8 cellular contexts compared by ENCODE assay signal in genomic region chr4:141636077-141636770, GRCh38. TPM values are rescaled to one million over a fixed set of nuclear protein-coding genes. Genes with fewer than 3 reads are reported as not detected.
DNase-seq lines count a peak whose midpoint lies in the region; ATAC-seq, FAIRE-seq and TF ChIP-seq lines count a peak whose summit lies in the region.

Gene IL15, plus strand, starts transcription at chr4:141636583. Its CDS starts 82,882 bp downstream, at chr4:141719465.

- H3K4me1 ChIP-seq in DND-41 (ENCODE audit: insufficient read depth, low read length) = peaks cover 19% of the 10 kb centered on the region
- H3K4me1 ChIP-seq in colonic mucosa = no peaks in the 10 kb centered on the region
- H3K4me1 ChIP-seq in HepG2 (ENCODE audit: insufficient read depth, low read length) = peaks cover 6% of the 10 kb centered on the region

- H4K20me1 ChIP-seq in DND-41 (ENCODE audit: insufficient read depth, low read length) (no peaks in the 10 kb centered on the region), HepG2 (ENCODE audit: insufficient read depth, low read length) (no peaks in the 10 kb centered on the region)

- TF ChIP-seq CTCF in DND-41 (IDR thresholded peaks at IDR 0.05; ENCODE audit: borderline replicate concordance, extremely low read depth, low read length, poor library complexity, severe bottlenecking) = no peak
- TF ChIP-seq CTCF in colonic mucosa (IDR thresholded peaks at IDR 0.05) = no peak
- TF ChIP-seq CTCF in HepG2 (CRISPR knock-in tag; IDR thresholded peaks at IDR 0.05) = no peak

- H2AFZ ChIP-seq in DND-41 (ENCODE audit: low read depth, low read length) (peak within 1 kb of the TSS; percentile 80), HepG2 (ENCODE audit: low read length) (no peak within 1 kb of the TSS)

- H3K36me3 ChIP-seq in DND-41 (ENCODE audit: insufficient read depth, low read length) (no peaks in the 10 kb centered on the region), colonic mucosa (no peaks in the 10 kb centered on the region), HepG2 (replicated peaks in 1 of 2; ENCODE audit: control insufficient read depth in 1 of 2, insufficient read depth in 2 of 2, low read length in 2 of 2) (no peaks in the 10 kb centered on the region)

- peak; percentile 83 for DNase-seq in DND-41
- DNase-seq in HTR-8/SVneo (ENCODE audit: insufficient read length, low spot score) = peak; percentile 71
- peak; percentile 35 for DNase-seq in activated CD4-positive, alpha-beta T cell treated with anti-CD3 and anti-CD28 coated beads for 1 hour
- DNase-seq in colonic mucosa = peak; percentile 94
- peak; percentile 16 for DNase-seq in HepG2 (ENCODE audit: low spot score)
- peak; percentile 71 for DNase-seq in stimulated activated CD4-positive, alpha-beta T cell treated with anti-CD3 and anti-CD28 coated beads, Interleukin-4, amount 100 ng/mL, for 24 hours
- DNase-seq in NCI-H2107 (lab: John Stamatoyannopoulos, UW) = no peak

- peak; percentile 92 for ATAC-seq in DND-41 (ENCODE audit: insufficient read depth, low read depth)
- peak; percentile 66 for ATAC-seq in GM21447 (IDR thresholded peaks at IDR 0.05; ENCODE audit: unreplicated experiment)
- ATAC-seq in HepG2 = peak; percentile 86

- H3K4me2 ChIP-seq in DND-41 (ENCODE audit: insufficient read depth, low read length) (peak within 1 kb of the TSS; percentile 97), HepG2 (ENCODE audit: low read depth, low read length) (peak within 1 kb of the TSS; percentile 75)

- no peak within 1 kb of the TSS for H3K27ac ChIP-seq in DND-41 (ENCODE audit: low read length)
- H3K27ac ChIP-seq in colonic mucosa = peak within 1 kb of the TSS; percentile 88
- H3K27ac ChIP-seq in HepG2 (ENCODE audit: extremely low read length, insufficient read depth, low read length) = no peak within 1 kb of the TSS

- in situ Hi-C loops in HepG2 (cut with HindIII; ENCODE audit: extremely low pct_ligation_motif_present, low pct_unique_long_range_greater_than_20kb) = no loop called here

- H3K9me3 ChIP-seq in DND-41 (ENCODE audit: insufficient read depth, low read length, severe bottlenecking) (no peaks in the 10 kb centered on the region), colonic mucosa (no peaks in the 10 kb centered on the region), HepG2 (ENCODE audit: low read length) (no peaks in the 10 kb centered on the region)

- no peak for TF ChIP-seq POLR2A in HepG2 (IDR thresholded peaks at IDR 0.05; ENCODE audit: insufficient read depth in 1 of 2, low read depth in 2 of 2, low read length in 2 of 2)

- no TSS peak for BruUV-seq in HepG2 (replicated peaks; lab: Mats Ljungman, UMichigan)

- CTCF ChIA-PET in HepG2 (lab: Yijun Ruan, JAX; ENCODE audit: low intra/inter-chr PET ratio, low total read pairs) = no interaction called here

- TF ChIP-seq EP300 in HepG2 (IDR thresholded peaks at IDR 0.05; ENCODE audit: low read depth in 2 of 2, low read length in 2 of 2) = no peak
- no peak for TF ChIP-seq EP300 in HepG2 (CRISPR knock-in tag; IDR thresholded peaks at IDR 0.05; ENCODE audit: borderline replicate concordance)

- no peak for FAIRE-seq in HTR-8/SVneo (lab: Jason Lieb, UNC)
- no peak for FAIRE-seq in HepG2 (lab: Jason Lieb, UNC)

- 9% methylated on average over 37 of the region's 43 CpGs for WGBS in HepG2 (ENCODE audit: low lambda C conversion rate)

- no peak for TF ChIP-seq RAD21 in HepG2 (CRISPR knock-in tag; IDR thresholded peaks at IDR 0.05)

- H3K9ac ChIP-seq in DND-41 (ENCODE audit: low read depth, low read length) = peak within 1 kb of the TSS; percentile 49
- peak within 1 kb of the TSS; percentile 84 to 85 for H3K9ac ChIP-seq in colonic mucosa (ENCODE audit: low read depth in 2 of 2, low read length in 2 of 2)
- H3K9ac ChIP-seq in HepG2 (ENCODE audit: insufficient read depth, low read depth, low read length) = no peak within 1 kb of the TSS

- POLR2A ChIA-PET in HepG2 (lab: Yijun Ruan, JAX) = no interaction called here

- H3K27me3 ChIP-seq in DND-41 (ENCODE audit: insufficient read depth, low read length, poor library complexity) (peaks cover 34% of the 10 kb centered on the region), colonic mucosa (no peaks in the 10 kb centered on the region), HepG2 (ENCODE audit: control insufficient read depth in 1 of 2, insufficient read depth in 2 of 2, low read length in 2 of 2) (peaks cover 0 to 19% of the 10 kb centered on the region in 2 experiments; a peak in 3 of 5 replicates)

- H3K79me2 ChIP-seq in DND-41 (ENCODE audit: insufficient read depth, low read length) = no peaks in the 10 kb centered on the region
- H3K79me2 ChIP-seq in HepG2 (ENCODE audit: insufficient read depth, low read length) = no peaks in the 10 kb centered on the region

- intact Hi-C loops in colonic mucosa (cut with DNase I) = no loop called here
- intact Hi-C loops in HepG2 (cut with micrococcal nuclease; ENCODE audit: unreplicated experiment) = no loop called here

- peak within 1 kb of the TSS; percentile 26 to 68; a peak in 3 of 4 replicates for H3K4me3 ChIP-seq in DND-41 (ENCODE audit: low read depth in 1 of 2, low read length in 2 of 2)
- peak within 1 kb of the TSS; percentile 82 for H3K4me3 ChIP-seq in colonic mucosa
- H3K4me3 ChIP-seq in HepG2 (replicated peaks in 1 of 3; ENCODE audit: insufficient read depth in 1 of 3, low read depth in 2 of 3, low read length in 3 of 3) = peak within 1 kb of the TSS; percentile 63 to 79 (median 75)

TF ChIP-seq in HepG2, 621 proteins besides CTCF, POLR2A, EP300 and RAD21 (continues in another document):
- TF ChIP-seq, protein P1, sequence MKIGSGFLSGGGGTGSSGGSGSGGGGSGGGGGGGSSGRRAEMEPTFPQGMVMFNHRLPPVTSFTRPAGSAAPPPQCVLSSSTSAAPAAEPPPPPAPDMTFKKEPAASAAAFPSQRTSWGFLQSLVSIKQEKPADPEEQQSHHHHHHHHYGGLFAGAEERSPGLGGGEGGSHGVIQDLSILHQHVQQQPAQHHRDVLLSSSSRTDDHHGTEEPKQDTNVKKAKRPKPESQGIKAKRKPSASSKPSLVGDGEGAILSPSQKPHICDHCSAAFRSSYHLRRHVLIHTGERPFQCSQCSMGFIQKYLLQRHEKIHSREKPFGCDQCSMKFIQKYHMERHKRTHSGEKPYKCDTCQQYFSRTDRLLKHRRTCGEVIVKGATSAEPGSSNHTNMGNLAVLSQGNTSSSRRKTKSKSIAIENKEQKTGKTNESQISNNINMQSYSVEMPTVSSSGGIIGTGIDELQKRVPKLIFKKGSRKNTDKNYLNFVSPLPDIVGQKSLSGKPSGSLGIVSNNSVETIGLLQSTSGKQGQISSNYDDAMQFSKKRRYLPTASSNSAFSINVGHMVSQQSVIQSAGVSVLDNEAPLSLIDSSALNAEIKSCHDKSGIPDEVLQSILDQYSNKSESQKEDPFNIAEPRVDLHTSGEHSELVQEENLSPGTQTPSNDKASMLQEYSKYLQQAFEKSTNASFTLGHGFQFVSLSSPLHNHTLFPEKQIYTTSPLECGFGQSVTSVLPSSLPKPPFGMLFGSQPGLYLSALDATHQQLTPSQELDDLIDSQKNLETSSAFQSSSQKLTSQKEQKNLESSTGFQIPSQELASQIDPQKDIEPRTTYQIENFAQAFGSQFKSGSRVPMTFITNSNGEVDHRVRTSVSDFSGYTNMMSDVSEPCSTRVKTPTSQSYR (CRISPR knock-in tag; IDR thresholded peaks at IDR 0.05; ENCODE audit: borderline replicate concordance) = no peak
- no peak for TF ChIP-seq MAFF (IDR thresholded peaks at IDR 0.05; ENCODE audit: low read depth, low read length)
- TF ChIP-seq MXD4 (CRISPR knock-in tag; IDR thresholded peaks at IDR 0.05) = no peak
- TF ChIP-seq ZNF777 (CRISPR knock-in tag; IDR thresholded peaks at IDR 0.05) = peak; percentile 28; the same call in 1 of the 2 replicates
- TF ChIP-seq LBX2 (CRISPR knock-in tag; IDR thresholded peaks at IDR 0.05; ENCODE audit: borderline replicate concordance) = no peak

RNA-seq across cellular contexts. Expression of gene IL15, which starts in this region (rescaled TPM):
- total RNA-seq in colonic mucosa (1 to 10 TPM; 2.7 to 4.9 TPM), HepG2 (2016; rRNA removed; fragmentation: Illumina TruSeq; extraction: Trizol) (0.18 and 0.24 TPM in 2 replicates)
- total RNA-seq in HepG2 (2016; cell fraction: cytosol; rRNA removed; fragmentation: Illumina TruSeq; extraction: Trizol; ENCODE audit: low read depth) = 0.20 and 0.26 TPM in 2 replicates
- total RNA-seq in HepG2 (2016; cell fraction: insoluble cytoplasmic fraction; rRNA removed; fragmentation: Illumina TruSeq; extraction: Trizol) = 0.13 TPM in 2 replicates
- total RNA-seq in HepG2 (2016; cell fraction: membrane; rRNA removed; fragmentation: Illumina TruSeq; extraction: Trizol) = 0.24 and 0.40 TPM in 2 replicates
- total RNA-seq in HepG2 (2016; cell fraction: nucleus; rRNA removed; fragmentation: Illumina TruSeq; extraction: Trizol) = 0.13 and 0.81 TPM in 2 replicates
- 0.12 and 0.24 TPM in 2 replicates for polyA plus RNA-seq in HepG2 (2011; rRNA removed)
- 0.12 and 0.15 TPM in 2 replicates for polyA plus RNA-seq in HepG2 (2011; cell fraction: cytosol; rRNA removed)
- 0.48 TPM in 1 of 2 replicates, not detected in the other for polyA plus RNA-seq in HepG2 (2011; cell fraction: nucleus; rRNA removed)
- 0.23 TPM in 1 of 2 replicates, not detected in the other for polyA plus RNA-seq in HepG2 (2012)
- polyA plus RNA-seq in HepG2 (2016; cell fraction: cytosol; fragmentation: Illumina TruSeq; extraction: Trizol; ENCODE audit: low read depth) = 0.07 and 0.25 TPM in 2 replicates
- 0.16 TPM in 2 replicates for polyA plus RNA-seq in HepG2 (2016; cell fraction: insoluble cytoplasmic fraction; fragmentation: Illumina TruSeq; extraction: Trizol; ENCODE audit: low read depth)
- 0.34 and 0.46 TPM in 2 replicates for polyA plus RNA-seq in HepG2 (2016; cell fraction: membrane; fragmentation: Illumina TruSeq; extraction: Trizol; ENCODE audit: low read depth)
- polyA plus RNA-seq in HepG2 (2016; cell fraction: nucleus; fragmentation: Illumina TruSeq; extraction: Trizol; ENCODE audit: insufficient read depth, low read depth) = 0.36 and 1.4 TPM in 2 replicates
- polyA minus RNA-seq in HepG2 (2011; rRNA and poly(A)+ RNA removed; ENCODE audit: low replicate concordance) = 0.14 and 3.5 TPM in 2 replicates
- polyA minus RNA-seq in HepG2 (2011; cell fraction: cytosol; rRNA and poly(A)+ RNA removed) = 0.40 TPM in 1 of 2 replicates, not detected in the other
- 0.52 and 1.5 TPM in 2 replicates for polyA minus RNA-seq in HepG2 (2011; cell fraction: nucleus; rRNA and poly(A)+ RNA removed)
